In genomic region chr6:168541307-168541706, GRCh38 we compare ENCODE assay signal across 27 cellular contexts.
A peak's percentile ranks its signal among the peaks of the same experiment; 100 is the strongest.
DNase-seq lines count a peak whose midpoint lies in the region; ATAC-seq, FAIRE-seq and TF ChIP-seq lines count a peak whose summit lies in the region.
"Had no signal": no experiment of that assay in that cellular context is flagged by ENCODE, and none has a peak within 500 bp of the region (broad histone marks: within the 10 kb centered on the region; RNA-seq: fewer than 3 reads in every experiment).

No MANE protein-coding gene starts in this region.

- no peak overlapping the region for H3K4me3 ChIP-seq in body of pancreas
- no peak overlapping the region for H3K4me3 ChIP-seq in heart left ventricle
- H3K4me3 ChIP-seq in aorta (ENCODE audit: low read length in 2 of 2): no peak overlapping the region
- H3K4me3 ChIP-seq: GM12878, right lobe of liver, SJSA1, vagina had no signal

- no peaks in the 10 kb centered on the region for H3K27me3 Mint-ChIP-seq in osteocyte (ENCODE audit: unreplicated experiment)

- no peaks in the 10 kb centered on the region for H3K9me3 ChIP-seq in body of pancreas
- no peaks in the 10 kb centered on the region for H3K9me3 ChIP-seq in heart left ventricle
- no peaks in the 10 kb centered on the region for H3K9me3 ChIP-seq in aorta (ENCODE audit: control insufficient read depth, low read length)
- H3K9me3 ChIP-seq: right lobe of liver, vagina had no signal

- WGBS in body of pancreas, 2 donors: 73 to 76% methylated on average over 4 of the region's 4 CpGs
- WGBS in heart left ventricle, 4 donors: 48 to 77% (median 55%) methylated on average over 4 of the region's 4 CpGs
- 8 to 10% methylated on average over 4 of the region's 4 CpGs for WGBS in aorta, 2 donors

- H3K4me3 Mint-ChIP-seq in osteocyte (ENCODE audit: unreplicated experiment): no peak overlapping the region
- H3K4me3 Mint-ChIP-seq: activated CD4-positive, alpha-beta T cell treated with anti-CD3 and anti-CD28 coated beads for 36 hours; immature natural killer cell; natural killer cell treated with Interleukin-12 subunit alpha and Interleukin-12 subunit beta and Interleukin-15 and Interleukin-18, amount 100 ng/mL, for 72 hours had no signal

- H3K27me3 ChIP-seq in body of pancreas (no peaks in the 10 kb centered on the region), heart left ventricle (no peaks in the 10 kb centered on the region), aorta (ENCODE audit: control insufficient read depth in 1 of 2, insufficient read depth in 2 of 2, low read length in 1 of 2) (no peaks in the 10 kb centered on the region)
- H3K27me3 ChIP-seq: brain microvascular endothelial cell, right lobe of liver, SJSA1, vagina had no signal

- H3K9me3 Mint-ChIP-seq in osteocyte (ENCODE audit: unreplicated experiment): no peaks in the 10 kb centered on the region
- H3K9me3 Mint-ChIP-seq: immature natural killer cell; natural killer cell treated with Interleukin-12 subunit alpha and Interleukin-12 subunit beta and Interleukin-15 and Interleukin-18, amount 100 ng/mL, for 72 hours had no signal

- peaks cover 31% of the 10 kb centered on the region for H3K4me1 Mint-ChIP-seq in osteocyte (ENCODE audit: unreplicated experiment)
- H3K4me1 Mint-ChIP-seq: activated CD4-positive, alpha-beta T cell treated with anti-CD3 and anti-CD28 coated beads for 36 hours; immature natural killer cell had no signal

- H3K36me3 ChIP-seq in body of pancreas (replicated peaks in 1 of 2; ENCODE audit: insufficient read depth in 1 of 2, low read depth in 2 of 2) (no peaks in the 10 kb centered on the region), heart left ventricle (peaks cover 0 to 7% (median 0%) of the 10 kb centered on the region in 9 donors), aorta (ENCODE audit: control insufficient read depth in 1 of 2, insufficient read depth in 2 of 2, low read length in 1 of 2) (no peaks in the 10 kb centered on the region)
- H3K36me3 ChIP-seq: brain microvascular endothelial cell, right lobe of liver, SJSA1, vagina had no signal

- H3K4me1 ChIP-seq in body of pancreas: no peaks in the 10 kb centered on the region
- peaks cover 0 to 48% (median 15%) of the 10 kb centered on the region in 12 donors for H3K4me1 ChIP-seq in heart left ventricle
- peaks cover 0 to 4% of the 10 kb centered on the region in 2 donors for H3K4me1 ChIP-seq in aorta (ENCODE audit: control insufficient read depth in 1 of 2, insufficient read depth in 2 of 2, low read length in 2 of 2)
- H3K4me1 ChIP-seq: parathyroid adenoma, right lobe of liver, SJSA1 had no signal

- H3K27ac ChIP-seq in body of pancreas (no peak overlapping the region), heart left ventricle (peak overlapping the region in 11 of 12 donors; percentile 3 to 73 (median 55)), aorta (ENCODE audit: low read depth in 1 of 2, low read length in 2 of 2) (peak overlapping the region; percentile 80 to 92)
- H3K27ac ChIP-seq: brain microvascular endothelial cell, right lobe of liver, SJSA1, vagina had no signal

- TF ChIP-seq POLR2A in body of pancreas (IDR thresholded peaks at IDR 0.05) (no peak), heart left ventricle (IDR thresholded peaks at IDR 0.05) (no peak)

- TF ChIP-seq CTCF in body of pancreas (IDR thresholded peaks at IDR 0.05): no peak
- no peak for TF ChIP-seq CTCF in heart left ventricle (IDR thresholded peaks at IDR 0.05)
- TF ChIP-seq CTCF in osteocyte (IDR thresholded peaks at IDR 0.05): no peak

- FAIRE-seq in frontal cortex (lab: Jason Lieb, UNC): no peak
- FAIRE-seq: colon, GM12878 had no signal

- intact Hi-C loops in body of pancreas (cut with DNase I) (no loop called here), heart left ventricle (cut with DNase I) (no loop called here), aorta (cut with DNase I) (loop anchor here in 1 of 2 donors (5.0 kb wide), 2 partner anchors 89 to 159 kb away; no protein-coding TSS in a partner anchor)

- ATAC-seq in body of pancreas: peak; percentile 21
- peak in 1 of 4 donors; percentile 14 for ATAC-seq in heart left ventricle
- no peak for ATAC-seq in aorta (ENCODE audit: low FRiP score)
- ATAC-seq: activated CD4-positive, alpha-beta T cell treated with anti-CD3 and anti-CD28 coated beads for 36 hours; GM12878; Panc1; right lobe of liver had no signal

- H3K36me3 Mint-ChIP-seq in osteocyte (ENCODE audit: unreplicated experiment): no peaks in the 10 kb centered on the region
- H3K36me3 Mint-ChIP-seq: immature natural killer cell; natural killer cell treated with Interleukin-12 subunit alpha and Interleukin-12 subunit beta and Interleukin-15 and Interleukin-18, amount 100 ng/mL, for 72 hours had no signal

- H3K27ac Mint-ChIP-seq in osteocyte (ENCODE audit: unreplicated experiment): peak overlapping the region; percentile 2
- H3K27ac Mint-ChIP-seq: activated CD4-positive, alpha-beta T cell treated with anti-CD3 and anti-CD28 coated beads for 36 hours; immature natural killer cell; natural killer cell treated with Interleukin-12 subunit alpha and Interleukin-12 subunit beta and Interleukin-15 and Interleukin-18, amount 100 ng/mL, for 72 hours had no signal

- DNase-seq in body of pancreas (no peak), heart left ventricle (no peak), osteocyte (ENCODE audit: extremely low spot score, unreplicated experiment) (no peak), aorta (no peak), foreskin melanocyte (no peak), frontal cortex (ENCODE audit: low spot score in 2 of 2) (no peak), NCI-H2081 (lab: John Stamatoyannopoulos, UW) (no peak)
- DNase-seq: activated CD4-positive, alpha-beta T cell treated with anti-CD3 and anti-CD28 coated beads for 36 hours; activated CD8-positive, alpha-beta memory T cell treated with anti-CD3 and anti-CD28 coated beads for 24 hours; activated gamma-delta T cell; activated T-cell treated with anti-CD3 and anti-CD28 coated beads, Interleukin-2, amount 50 U/mL, for 1 hour; brain microvascular endothelial cell; C1 segment of cervical spinal cord; Calu3; DND-41; immature natural killer cell; NCI-H1436 treated with DMSO at 0.1 percent for 48 hours; NCI-H524 treated with DMSO at 0.1 percent for 48 hours; right lobe of liver; stimulated activated CD4-positive, alpha-beta T cell treated with anti-CD3 and anti-CD28 coated beads, Interleukin-15, amount 100 ng/mL, for 24 hours had no signal

Comparison
In these comparisons a context has a peak if more than half of its experiments do, and no peak if none do; other contexts are left out.
1. H3K27ac ChIP-seq: peak in heart left ventricle (11 of 12) and aorta (2 of 2); none in body of pancreas (0 of 4).